Comparison of ENCODE assay signal across 10 cellular contexts in the genomic region with DNA sequence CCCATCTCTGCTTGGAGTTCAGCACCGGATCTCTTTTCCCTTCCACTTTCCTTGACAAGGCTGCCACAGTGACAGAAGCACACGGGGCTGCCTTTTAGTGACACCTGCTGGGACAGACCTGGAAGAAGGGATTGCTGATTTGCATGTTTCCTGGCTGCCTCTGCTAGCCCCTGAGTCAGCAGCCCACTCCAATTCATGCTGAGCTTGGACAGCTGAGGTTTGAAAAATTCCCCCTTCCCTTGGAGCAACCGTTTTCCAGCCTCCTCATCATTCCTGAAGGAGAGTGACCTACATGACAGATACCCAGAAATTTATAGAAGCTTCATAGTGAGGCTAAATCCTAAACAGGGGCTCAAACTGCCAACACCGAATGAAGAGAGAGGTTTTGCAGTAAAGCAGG. TPM values are rescaled to one million over a fixed set of nuclear protein-coding genes. Genes with fewer than 3 reads are reported as not detected.
DNase-seq lines count a peak whose midpoint lies in the region; ATAC-seq and TF ChIP-seq lines count a peak whose summit lies in the region.
"Had no signal": no experiment of that assay in that cellular context is flagged by ENCODE, and none has a peak within 500 bp of the region (broad histone marks: within the 10 kb centered on the region; RNA-seq: fewer than 3 reads in every experiment).

No MANE protein-coding gene starts in this region.

- H4K20me1 ChIP-seq in neural cell (ENCODE audit: insufficient read depth) = no peaks in the 10 kb centered on the region

- H3K4me2 ChIP-seq in neural cell (ENCODE audit: low read length) = peak overlapping the region; percentile 30

- H3K4me3 ChIP-seq in NB4 (ENCODE audit: low read depth, low read length) = no peak overlapping the region
- no peak overlapping the region for H3K4me3 ChIP-seq in neural cell (ENCODE audit: low read length)

- H3K36me3 ChIP-seq in neural cell (ENCODE audit: insufficient read depth, low read length) = no peaks in the 10 kb centered on the region

- ATAC-seq in HG03442 (IDR thresholded peaks at IDR 0.05; ENCODE audit: unreplicated experiment) (no peak), HG03565 (IDR thresholded peaks at IDR 0.05; ENCODE audit: unreplicated experiment) (no peak)

- no peaks in the 10 kb centered on the region for H3F3A ChIP-seq in neural cell (ENCODE audit: insufficient read depth, low read length, poor library complexity, severe bottlenecking)

- peak; percentile 67 for TF ChIP-seq RAD21 in neural cell (conservative IDR thresholded peaks at IDR 0.05)

- DNase-seq in DMS 273 (lab: John Stamatoyannopoulos, UW; ENCODE audit: unreplicated experiment) = peak; percentile 30
- DNase-seq in DMS 273 treated with DMSO at 0.1 percent for 48 hours (lab: John Stamatoyannopoulos, UW) = no peak
- peak; percentile 42 for DNase-seq in NB4 (ENCODE audit: low read depth)
- peak; percentile 28 for DNase-seq in astrocyte of the hippocampus (ENCODE audit: low read depth, low spot score)
- no peak for DNase-seq in NCI-H2029 treated with DMSO at 0.1 percent for 48 hours (lab: John Stamatoyannopoulos, UW)
- DNase-seq: 8988T, NCI-H187 treated with DMSO at 0.1 percent for 48 hours had no signal

- no peak for TF ChIP-seq CTCF in NB4 (IDR thresholded peaks at IDR 0.05; ENCODE audit: low read depth, low read length)
- TF ChIP-seq CTCF in neural cell (IDR thresholded peaks at IDR 0.05; ENCODE audit: poor library complexity, severe bottlenecking) = peak; percentile 66

- no peaks in the 10 kb centered on the region for H3K79me2 ChIP-seq in neural cell (replicated peaks; ENCODE audit: insufficient read depth, low read length)

- H3K9me2 ChIP-seq in neural cell (ENCODE audit: insufficient read depth, low read length) = no peaks in the 10 kb centered on the region

- no peak overlapping the region for H3K27ac ChIP-seq in neural cell (ENCODE audit: low read length)

- H3K9ac ChIP-seq in neural cell (ENCODE audit: low read length) = no peak overlapping the region

- no peak for TF ChIP-seq POLR2A in NB4 (IDR thresholded peaks at IDR 0.05; ENCODE audit: extremely low read depth, insufficient read length)

- no peaks in the 10 kb centered on the region for H3K9me3 ChIP-seq in neural cell (ENCODE audit: low read length)

- no peak overlapping the region for H2AFZ ChIP-seq in neural cell (ENCODE audit: low read depth, low read length)

- TF ChIP-seq EP300 in neural cell (conservative IDR thresholded peaks at IDR 0.05; ENCODE audit: poor library complexity, severe bottlenecking) = peak; percentile 24

- H3K27me3 ChIP-seq in neural cell (ENCODE audit: insufficient read depth, low read depth, low read length) = no peaks in the 10 kb centered on the region

TF ChIP-seq in neural cell, 6 proteins besides CTCF, POLR2A, EP300 and RAD21:
- no peak for TF ChIP-seq TAF1 (IDR thresholded peaks at IDR 0.05; ENCODE audit: low read depth)
- TF ChIP-seq SMC3 (conservative IDR thresholded peaks at IDR 0.05; ENCODE audit: poor library complexity) = peak; percentile 65
- no peak for TF ChIP-seq MXI1 (conservative IDR thresholded peaks at IDR 0.05; ENCODE audit: poor library complexity, severe bottlenecking)
- TF ChIP-seq POLR2AphosphoS5 (IDR thresholded peaks at IDR 0.05) = no peak
- TF ChIP-seq, protein P1, sequence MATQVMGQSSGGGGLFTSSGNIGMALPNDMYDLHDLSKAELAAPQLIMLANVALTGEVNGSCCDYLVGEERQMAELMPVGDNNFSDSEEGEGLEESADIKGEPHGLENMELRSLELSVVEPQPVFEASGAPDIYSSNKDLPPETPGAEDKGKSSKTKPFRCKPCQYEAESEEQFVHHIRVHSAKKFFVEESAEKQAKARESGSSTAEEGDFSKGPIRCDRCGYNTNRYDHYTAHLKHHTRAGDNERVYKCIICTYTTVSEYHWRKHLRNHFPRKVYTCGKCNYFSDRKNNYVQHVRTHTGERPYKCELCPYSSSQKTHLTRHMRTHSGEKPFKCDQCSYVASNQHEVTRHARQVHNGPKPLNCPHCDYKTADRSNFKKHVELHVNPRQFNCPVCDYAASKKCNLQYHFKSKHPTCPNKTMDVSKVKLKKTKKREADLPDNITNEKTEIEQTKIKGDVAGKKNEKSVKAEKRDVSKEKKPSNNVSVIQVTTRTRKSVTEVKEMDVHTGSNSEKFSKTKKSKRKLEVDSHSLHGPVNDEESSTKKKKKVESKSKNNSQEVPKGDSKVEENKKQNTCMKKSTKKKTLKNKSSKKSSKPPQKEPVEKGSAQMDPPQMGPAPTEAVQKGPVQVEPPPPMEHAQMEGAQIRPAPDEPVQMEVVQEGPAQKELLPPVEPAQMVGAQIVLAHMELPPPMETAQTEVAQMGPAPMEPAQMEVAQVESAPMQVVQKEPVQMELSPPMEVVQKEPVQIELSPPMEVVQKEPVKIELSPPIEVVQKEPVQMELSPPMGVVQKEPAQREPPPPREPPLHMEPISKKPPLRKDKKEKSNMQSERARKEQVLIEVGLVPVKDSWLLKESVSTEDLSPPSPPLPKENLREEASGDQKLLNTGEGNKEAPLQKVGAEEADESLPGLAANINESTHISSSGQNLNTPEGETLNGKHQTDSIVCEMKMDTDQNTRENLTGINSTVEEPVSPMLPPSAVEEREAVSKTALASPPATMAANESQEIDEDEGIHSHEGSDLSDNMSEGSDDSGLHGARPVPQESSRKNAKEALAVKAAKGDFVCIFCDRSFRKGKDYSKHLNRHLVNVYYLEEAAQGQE (IDR thresholded peaks at IDR 0.05; ENCODE audit: borderline replicate concordance) = peak; percentile 30
- TF ChIP-seq EZH2 (IDR thresholded peaks at IDR 0.05; ENCODE audit: borderline replicate concordance, insufficient read depth, low read length, poor library complexity, severe bottlenecking) = no peak
TF ChIP-seq in neural cell: peak in this region for 2.

RNA-seq across cellular contexts. Expression of a gene that starts 18.8 kb away (rescaled TPM):
- polyA plus RNA-seq in neural cell = 146 and 150 TPM in 2 replicates
- polyA minus RNA-seq in neural cell = 114 and 121 TPM in 2 replicates

Comparison
In these comparisons a context has a peak if more than half of its experiments do, and no peak if none do; other contexts are left out.
1. DNase-seq: peak in DMS 273 (single experiment), NB4 (single experiment) and astrocyte of the hippocampus (single experiment); none in DMS 273 treated with DMSO at 0.1 percent for 48 hours (single experiment) and NCI-H2029 treated with DMSO at 0.1 percent for 48 hours (single experiment).